ENCODE assay signal across 1 cellular context in genomic region chr3:42804831-42805821, GRCh38.
TF ChIP-seq lines count a peak whose summit lies in the region.

No MANE protein-coding gene starts in this region.

TF ChIP-seq in endothelial cell of umbilical vein, 7 proteins besides CTCF, POLR2A, EP300 and RAD21:
- TF ChIP-seq FOS (IDR thresholded peaks at IDR 0.05; ENCODE audit: borderline replicate concordance, insufficient read depth, low read length) (no peak), MYC (IDR thresholded peaks at IDR 0.05; ENCODE audit: low read depth, low read length) (no peak), JUN (IDR thresholded peaks at IDR 0.05; ENCODE audit: borderline replicate concordance, insufficient read depth, insufficient read length, low read depth) (no peak), MAX (IDR thresholded peaks at IDR 0.05; ENCODE audit: insufficient read depth, insufficient read length) (no peak), POLR2AphosphoS5 (IDR thresholded peaks at IDR 0.05; ENCODE audit: insufficient read depth, low read depth, low read length) (no peak), GATA2 (IDR thresholded peaks at IDR 0.05; ENCODE audit: insufficient read depth, insufficient read length, low read depth, low read length) (no peak), EZH2 (IDR thresholded peaks at IDR 0.05; ENCODE audit: borderline replicate concordance, low read depth, low read length, severe bottlenecking) (no peak)
TF ChIP-seq in endothelial cell of umbilical vein: peak in this region for 0.
